Comparison of ENCODE assay signal across 17 cellular contexts in genomic region chr6:71589254-71589653, GRCh38.
DNase-seq lines count a peak whose midpoint lies in the region; ATAC-seq and TF ChIP-seq lines count a peak whose summit lies in the region.
"Had no signal": no experiment of that assay in that cellular context is flagged by ENCODE, and none has a peak within 500 bp of the region (broad histone marks: within the 10 kb centered on the region; RNA-seq: fewer than 3 reads in every experiment).

No MANE protein-coding gene starts in this region.

- H3K27ac ChIP-seq in mammary epithelial cell (ENCODE audit: insufficient read depth, low read depth, low read length) (no peak overlapping the region), breast epithelium (no peak overlapping the region), foreskin keratinocyte (no peak overlapping the region), SK-N-SH (ENCODE audit: low read depth in 2 of 2, low read length in 1 of 2) (no peak overlapping the region)
- H3K27ac ChIP-seq: 22Rv1, BLaER1, C4-2B, GM23248 had no signal

- H3K9me3 ChIP-seq in mammary epithelial cell (replicated peaks; ENCODE audit: insufficient read depth, low read length) (no peaks in the 10 kb centered on the region), breast epithelium (no peaks in the 10 kb centered on the region), SK-N-SH (no peaks in the 10 kb centered on the region)

- 63% methylated on average over 5 of the region's 5 CpGs for WGBS in mammary epithelial cell (ENCODE audit: low coverage, missing lambda C conversion rate)
- WGBS in SK-N-SH (ENCODE audit: low lambda C conversion rate), result 32% methylated on average over 5 of the region's 5 CpGs

- in situ Hi-C loops in mammary epithelial cell (cut with MboI; ENCODE audit: low sequenced_read_pairs in 2 of 2), result no loop called here

- no peak for TF ChIP-seq EP300 in SK-N-SH (IDR thresholded peaks at IDR 0.05; ENCODE audit: borderline replicate concordance in 1 of 2, low read depth in 1 of 2, low read length in 1 of 2)

- H3K36me3 ChIP-seq in mammary epithelial cell (ENCODE audit: insufficient read depth, low read length), result no peaks in the 10 kb centered on the region
- no peaks in the 10 kb centered on the region for H3K36me3 ChIP-seq in breast epithelium
- H3K36me3 ChIP-seq in SK-N-SH (replicated peaks in 1 of 2; ENCODE audit: control insufficient read depth in 1 of 2, insufficient read depth in 2 of 2, low read length in 1 of 2), result no peaks in the 10 kb centered on the region
- H3K36me3 ChIP-seq: BLaER1 had no signal

- H3K9me2 ChIP-seq in SK-N-SH, result no peaks in the 10 kb centered on the region

- no peak for TF ChIP-seq RAD21 in SK-N-SH (IDR thresholded peaks at IDR 0.05; ENCODE audit: low read length)

- CTCF ChIA-PET in mammary epithelial cell (lab: Charles Lee; ENCODE audit: low non-redundant PET), result no interaction called here
- CTCF ChIA-PET in SK-N-SH (lab: Yijun Ruan, JAX), result no interaction called here

- H3K4me1 ChIP-seq in mammary epithelial cell (ENCODE audit: insufficient read depth, low read length) (no peaks in the 10 kb centered on the region), breast epithelium (no peaks in the 10 kb centered on the region), foreskin keratinocyte (no peaks in the 10 kb centered on the region), SK-N-SH (ENCODE audit: control insufficient read depth in 1 of 2, insufficient read depth in 2 of 2, low read depth in 1 of 2, low read length in 1 of 2) (no peaks in the 10 kb centered on the region)
- H3K4me1 ChIP-seq: BLaER1, Caco-2 had no signal

- no peak overlapping the region for H3K4me2 ChIP-seq in mammary epithelial cell (ENCODE audit: insufficient read depth, low read depth, low read length)
- H3K4me2 ChIP-seq in SK-N-SH, result no peak overlapping the region
- H3K4me2 ChIP-seq: BLaER1 had no signal

- TF ChIP-seq CTCF in mammary epithelial cell (conservative IDR thresholded peaks at IDR 0.05 in 1 of 2, IDR thresholded peaks at IDR 0.05 in 1 of 2; ENCODE audit: extremely low read depth in 1 of 2, insufficient read depth in 1 of 2, low read depth in 1 of 2, low read length in 2 of 2) (no peak), breast epithelium (IDR thresholded peaks at IDR 0.05) (no peak), foreskin keratinocyte (conservative IDR thresholded peaks at IDR 0.05) (no peak), SK-N-SH (IDR thresholded peaks at IDR 0.05) (no peak)

- no peaks in the 10 kb centered on the region for H3K79me2 ChIP-seq in mammary epithelial cell (ENCODE audit: insufficient read depth, low read length)
- no peaks in the 10 kb centered on the region for H3K79me2 ChIP-seq in SK-N-SH (ENCODE audit: insufficient read depth)

- ATAC-seq in foreskin keratinocyte, result peak; percentile 60
- ATAC-seq: CD8-positive, alpha-beta T cell; GM12878 had no signal

- H2AFZ ChIP-seq in mammary epithelial cell (ENCODE audit: low read depth, low read length) (no peak overlapping the region), SK-N-SH (ENCODE audit: low read depth) (no peak overlapping the region)

- dilution Hi-C loops in mammary epithelial cell (cut with HindIII; ENCODE audit: low sequenced_read_pairs), result no loop called here

- no peak overlapping the region for H3K9ac ChIP-seq in mammary epithelial cell (ENCODE audit: insufficient read depth, low read length)
- H3K9ac ChIP-seq in SK-N-SH, result no peak overlapping the region
- H3K9ac ChIP-seq: BLaER1, GM23248 had no signal

- no peaks in the 10 kb centered on the region for H3K27me3 ChIP-seq in mammary epithelial cell (ENCODE audit: insufficient read depth, low read length)
- H3K27me3 ChIP-seq in breast epithelium, result no peaks in the 10 kb centered on the region
- H3K27me3 ChIP-seq in foreskin keratinocyte, result peaks cover 4% of the 10 kb centered on the region
- H3K27me3 ChIP-seq in SK-N-SH (ENCODE audit: insufficient read depth), result no peaks in the 10 kb centered on the region
- H3K27me3 ChIP-seq: BLaER1 had no signal

- DNase-seq in mammary epithelial cell (peak; percentile 9), breast epithelium (ENCODE audit: low spot score in 2 of 2) (no peak), foreskin keratinocyte (peak; percentile 15 to 17), renal cortical epithelial cell (ENCODE audit: low read depth) (peak; percentile 78), SK-N-SH (no peak), NCI-H2107 (lab: John Stamatoyannopoulos, UW) (no peak)
- DNase-seq: Caco-2; CD4-positive, CD25-positive, alpha-beta regulatory T cell; CD8-positive, alpha-beta T cell; DMS153; DND-41; GM23248; HCEC 1CT had no signal

- TF ChIP-seq POLR2A in breast epithelium (IDR thresholded peaks at IDR 0.05), result no peak

- H4K20me1 ChIP-seq in mammary epithelial cell (ENCODE audit: insufficient read depth, low read length), result no peaks in the 10 kb centered on the region
- no peaks in the 10 kb centered on the region for H4K20me1 ChIP-seq in SK-N-SH (ENCODE audit: insufficient read depth)
- H4K20me1 ChIP-seq: BLaER1 had no signal

- H3F3A ChIP-seq in SK-N-SH (replicated peaks; ENCODE audit: insufficient read depth), result no peaks in the 10 kb centered on the region

- BruUV-seq in mammary epithelial cell (replicated peaks; lab: Mats Ljungman, UMichigan), result no TSS peak

- H3K4me3 ChIP-seq in mammary epithelial cell (replicated peaks in 1 of 3; ENCODE audit: insufficient read depth in 1 of 3, low read depth in 2 of 3, low read length in 3 of 3) (no peak overlapping the region), breast epithelium (no peak overlapping the region), SK-N-SH (ENCODE audit: low read depth in 2 of 2, low read length in 1 of 2) (no peak overlapping the region)
- H3K4me3 ChIP-seq: BLaER1, GM12878, GM23248 had no signal

- POLR2A ChIA-PET in SK-N-SH (lab: Yijun Ruan, JAX), result no interaction called here

- intact Hi-C loops in mammary epithelial cell (cut with micrococcal nuclease) (no loop called here), breast epithelium (cut with DNase I; ENCODE audit: low total_unique reads) (loop anchor here (5.0 kb wide), 1 partner anchor 1452 kb away; no protein-coding TSS in a partner anchor)

TF ChIP-seq in SK-N-SH, 30 proteins besides CTCF, POLR2A, EP300 and RAD21:
- no peak for TF ChIP-seq RFX5 (IDR thresholded peaks at IDR 0.05; ENCODE audit: low read length)
- TF ChIP-seq MXI1 (IDR thresholded peaks at IDR 0.05; ENCODE audit: low read depth, low read length), result no peak
- TF ChIP-seq RXRA (IDR thresholded peaks at IDR 0.05; ENCODE audit: borderline replicate concordance, low read depth), result no peak
- no peak for TF ChIP-seq POLR2AphosphoS5 (IDR thresholded peaks at IDR 0.05; ENCODE audit: low read depth, low read length)
- no peak for TF ChIP-seq REST (IDR thresholded peaks at IDR 0.05; ENCODE audit: low read depth, low read length)
- no peak for TF ChIP-seq IRF3 (IDR thresholded peaks at IDR 0.05; ENCODE audit: low read depth, low read length)

Comparison
In these comparisons a context has a peak if more than half of its experiments do, and no peak if none do; other contexts are left out.
1. DNase-seq: peak in mammary epithelial cell (single experiment), foreskin keratinocyte (2 of 2) and renal cortical epithelial cell (single experiment); none in breast epithelium (0 of 2), SK-N-SH (single experiment) and NCI-H2107 (single experiment).